1 cellular context compared by ENCODE assay signal in the genomic region with DNA sequence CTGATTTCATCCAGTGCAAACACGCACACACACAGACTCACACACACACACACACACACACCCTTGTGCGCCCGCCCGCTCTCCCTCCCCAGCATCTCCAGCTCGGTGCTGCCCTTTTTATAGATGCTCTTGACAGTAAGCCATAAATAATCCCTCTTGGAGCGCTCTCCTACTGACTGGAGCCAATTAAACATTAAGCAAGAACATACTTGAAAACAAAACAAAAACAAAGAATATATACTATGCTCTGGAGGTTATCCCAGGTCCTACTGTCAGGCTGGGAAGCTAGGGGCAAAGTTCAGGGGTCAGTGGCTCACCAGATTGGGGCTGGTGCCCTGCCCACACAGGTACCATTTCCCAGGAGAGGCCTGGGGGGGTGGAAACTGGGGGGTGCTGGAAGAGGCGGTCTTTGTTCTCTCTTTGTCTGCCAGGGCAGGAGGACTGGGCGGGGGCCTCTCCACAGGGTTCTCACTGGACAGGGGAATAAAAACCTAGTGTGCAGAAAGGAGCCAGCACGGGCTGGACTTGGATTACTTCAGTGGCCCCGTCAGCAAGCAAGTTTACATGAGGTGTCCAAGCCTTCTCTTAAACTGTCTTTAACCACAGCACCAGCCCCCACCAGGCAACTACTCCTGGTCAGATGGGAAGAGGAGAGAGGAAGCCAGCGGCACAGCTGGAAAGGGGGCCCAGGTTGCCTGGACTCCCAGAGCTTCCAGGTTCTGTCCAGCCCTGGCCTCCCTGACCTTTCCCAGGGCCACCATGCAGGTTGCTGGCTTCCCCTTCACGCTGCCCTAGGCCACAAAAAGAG.
TF ChIP-seq lines count a peak whose summit lies in the region.

No MANE protein-coding gene starts in this region.

TF ChIP-seq in HepG2, 621 proteins besides CTCF, POLR2A, EP300 and RAD21 (continued from another document and continues in another):
- TF ChIP-seq, protein P1, sequence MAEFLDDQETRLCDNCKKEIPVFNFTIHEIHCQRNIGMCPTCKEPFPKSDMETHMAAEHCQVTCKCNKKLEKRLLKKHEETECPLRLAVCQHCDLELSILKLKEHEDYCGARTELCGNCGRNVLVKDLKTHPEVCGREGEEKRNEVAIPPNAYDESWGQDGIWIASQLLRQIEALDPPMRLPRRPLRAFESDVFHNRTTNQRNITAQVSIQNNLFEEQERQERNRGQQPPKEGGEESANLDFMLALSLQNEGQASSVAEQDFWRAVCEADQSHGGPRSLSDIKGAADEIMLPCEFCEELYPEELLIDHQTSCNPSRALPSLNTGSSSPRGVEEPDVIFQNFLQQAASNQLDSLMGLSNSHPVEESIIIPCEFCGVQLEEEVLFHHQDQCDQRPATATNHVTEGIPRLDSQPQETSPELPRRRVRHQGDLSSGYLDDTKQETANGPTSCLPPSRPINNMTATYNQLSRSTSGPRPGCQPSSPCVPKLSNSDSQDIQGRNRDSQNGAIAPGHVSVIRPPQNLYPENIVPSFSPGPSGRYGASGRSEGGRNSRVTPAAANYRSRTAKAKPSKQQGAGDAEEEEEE (CRISPR knock-in tag; IDR thresholded peaks at IDR 0.05; ENCODE audit: borderline replicate concordance): no peak
- TF ChIP-seq YEATS4 (CRISPR knock-in tag; IDR thresholded peaks at IDR 0.05; ENCODE audit: borderline replicate concordance): peak; percentile 65; the same call in 1 of the 2 replicates
- no peak for TF ChIP-seq ZNF841 (CRISPR knock-in tag; IDR thresholded peaks at IDR 0.05; ENCODE audit: borderline replicate concordance)
- TF ChIP-seq, protein P2, sequence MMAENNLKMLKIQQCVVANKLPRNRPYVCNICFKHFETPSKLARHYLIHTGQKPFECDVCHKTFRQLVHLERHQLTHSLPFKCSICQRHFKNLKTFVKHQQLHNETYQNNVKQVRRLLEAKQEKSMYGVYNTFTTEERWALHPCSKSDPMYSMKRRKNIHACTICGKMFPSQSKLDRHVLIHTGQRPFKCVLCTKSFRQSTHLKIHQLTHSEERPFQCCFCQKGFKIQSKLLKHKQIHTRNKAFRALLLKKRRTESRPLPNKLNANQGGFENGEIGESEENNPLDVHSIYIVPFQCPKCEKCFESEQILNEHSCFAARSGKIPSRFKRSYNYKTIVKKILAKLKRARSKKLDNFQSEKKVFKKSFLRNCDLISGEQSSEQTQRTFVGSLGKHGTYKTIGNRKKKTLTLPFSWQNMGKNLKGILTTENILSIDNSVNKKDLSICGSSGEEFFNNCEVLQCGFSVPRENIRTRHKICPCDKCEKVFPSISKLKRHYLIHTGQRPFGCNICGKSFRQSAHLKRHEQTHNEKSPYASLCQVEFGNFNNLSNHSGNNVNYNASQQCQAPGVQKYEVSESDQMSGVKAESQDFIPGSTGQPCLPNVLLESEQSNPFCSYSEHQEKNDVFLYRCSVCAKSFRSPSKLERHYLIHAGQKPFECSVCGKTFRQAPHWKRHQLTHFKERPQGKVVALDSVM (CRISPR knock-in tag; IDR thresholded peaks at IDR 0.05): no peak
- TF ChIP-seq, protein P3, sequence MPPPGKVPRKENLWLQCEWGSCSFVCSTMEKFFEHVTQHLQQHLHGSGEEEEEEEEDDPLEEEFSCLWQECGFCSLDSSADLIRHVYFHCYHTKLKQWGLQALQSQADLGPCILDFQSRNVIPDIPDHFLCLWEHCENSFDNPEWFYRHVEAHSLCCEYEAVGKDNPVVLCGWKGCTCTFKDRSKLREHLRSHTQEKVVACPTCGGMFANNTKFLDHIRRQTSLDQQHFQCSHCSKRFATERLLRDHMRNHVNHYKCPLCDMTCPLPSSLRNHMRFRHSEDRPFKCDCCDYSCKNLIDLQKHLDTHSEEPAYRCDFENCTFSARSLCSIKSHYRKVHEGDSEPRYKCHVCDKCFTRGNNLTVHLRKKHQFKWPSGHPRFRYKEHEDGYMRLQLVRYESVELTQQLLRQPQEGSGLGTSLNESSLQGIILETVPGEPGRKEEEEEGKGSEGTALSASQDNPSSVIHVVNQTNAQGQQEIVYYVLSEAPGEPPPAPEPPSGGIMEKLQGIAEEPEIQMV (CRISPR knock-in tag; IDR thresholded peaks at IDR 0.05; ENCODE audit: low read depth): no peak
- no peak for TF ChIP-seq NPAS2 (CRISPR knock-in tag; IDR thresholded peaks at IDR 0.05; ENCODE audit: borderline replicate concordance)
- TF ChIP-seq ZFP41 (CRISPR knock-in tag; IDR thresholded peaks at IDR 0.05; ENCODE audit: borderline replicate concordance): no peak
- TF ChIP-seq, protein P4, sequence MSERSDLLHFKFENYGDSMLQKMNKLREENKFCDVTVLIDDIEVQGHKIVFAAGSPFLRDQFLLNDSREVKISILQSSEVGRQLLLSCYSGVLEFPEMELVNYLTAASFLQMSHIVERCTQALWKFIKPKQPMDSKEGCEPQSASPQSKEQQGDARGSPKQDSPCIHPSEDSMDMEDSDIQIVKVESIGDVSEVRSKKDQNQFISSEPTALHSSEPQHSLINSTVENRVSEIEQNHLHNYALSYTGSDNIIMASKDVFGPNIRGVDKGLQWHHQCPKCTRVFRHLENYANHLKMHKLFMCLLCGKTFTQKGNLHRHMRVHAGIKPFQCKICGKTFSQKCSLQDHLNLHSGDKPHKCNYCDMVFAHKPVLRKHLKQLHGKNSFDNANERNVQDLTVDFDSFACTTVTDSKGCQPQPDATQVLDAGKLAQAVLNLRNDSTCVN (CRISPR knock-in tag; IDR thresholded peaks at IDR 0.05; ENCODE audit: borderline replicate concordance): no peak
- peak; percentile 87 for TF ChIP-seq SOX13 (IDR thresholded peaks at IDR 0.05)
- peak in 1 of 2 experiments; percentile 85; a peak in 2 of 4 replicates for TF ChIP-seq SOX13 (CRISPR knock-in tag; conservative IDR thresholded peaks at IDR 0.05 in 1 of 2, IDR thresholded peaks at IDR 0.05 in 1 of 2)
- peak; percentile 65 for TF ChIP-seq SAP130 (CRISPR knock-in tag; IDR thresholded peaks at IDR 0.05; ENCODE audit: low read depth)
- TF ChIP-seq TBP (CRISPR knock-in tag; IDR thresholded peaks at IDR 0.05): no peak
- TF ChIP-seq ZNF589 (CRISPR knock-in tag; conservative IDR thresholded peaks at IDR 0.05): no peak
- TF ChIP-seq, protein P5, sequence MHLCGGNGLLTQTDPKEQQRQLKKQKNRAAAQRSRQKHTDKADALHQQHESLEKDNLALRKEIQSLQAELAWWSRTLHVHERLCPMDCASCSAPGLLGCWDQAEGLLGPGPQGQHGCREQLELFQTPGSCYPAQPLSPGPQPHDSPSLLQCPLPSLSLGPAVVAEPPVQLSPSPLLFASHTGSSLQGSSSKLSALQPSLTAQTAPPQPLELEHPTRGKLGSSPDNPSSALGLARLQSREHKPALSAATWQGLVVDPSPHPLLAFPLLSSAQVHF (CRISPR knock-in tag; IDR thresholded peaks at IDR 0.05): no peak
- no peak; the same call in 1 of the 2 replicates for TF ChIP-seq RBFOX2 (IDR thresholded peaks at IDR 0.05; ENCODE audit: low read depth, low read length)
- peak; percentile 62; the same call in 1 of the 2 replicates for TF ChIP-seq ZNF749 (CRISPR knock-in tag; IDR thresholded peaks at IDR 0.05; ENCODE audit: borderline replicate concordance)
- TF ChIP-seq MAZ (IDR thresholded peaks at IDR 0.05; ENCODE audit: borderline replicate concordance, low read depth, low read length): peak; percentile 34; the same call in 1 of the 2 replicates
- TF ChIP-seq MAZ (CRISPR knock-in tag; IDR thresholded peaks at IDR 0.05; ENCODE audit: low read depth): peak; percentile 51; the same call in 1 of the 2 replicates
- no peak for TF ChIP-seq SRY (CRISPR knock-in tag; IDR thresholded peaks at IDR 0.05)
- no peak for TF ChIP-seq ZNF672 (CRISPR knock-in tag; IDR thresholded peaks at IDR 0.05)
- TF ChIP-seq KLF11 (CRISPR knock-in tag; IDR thresholded peaks at IDR 0.05): no peak
- TF ChIP-seq, protein P6, sequence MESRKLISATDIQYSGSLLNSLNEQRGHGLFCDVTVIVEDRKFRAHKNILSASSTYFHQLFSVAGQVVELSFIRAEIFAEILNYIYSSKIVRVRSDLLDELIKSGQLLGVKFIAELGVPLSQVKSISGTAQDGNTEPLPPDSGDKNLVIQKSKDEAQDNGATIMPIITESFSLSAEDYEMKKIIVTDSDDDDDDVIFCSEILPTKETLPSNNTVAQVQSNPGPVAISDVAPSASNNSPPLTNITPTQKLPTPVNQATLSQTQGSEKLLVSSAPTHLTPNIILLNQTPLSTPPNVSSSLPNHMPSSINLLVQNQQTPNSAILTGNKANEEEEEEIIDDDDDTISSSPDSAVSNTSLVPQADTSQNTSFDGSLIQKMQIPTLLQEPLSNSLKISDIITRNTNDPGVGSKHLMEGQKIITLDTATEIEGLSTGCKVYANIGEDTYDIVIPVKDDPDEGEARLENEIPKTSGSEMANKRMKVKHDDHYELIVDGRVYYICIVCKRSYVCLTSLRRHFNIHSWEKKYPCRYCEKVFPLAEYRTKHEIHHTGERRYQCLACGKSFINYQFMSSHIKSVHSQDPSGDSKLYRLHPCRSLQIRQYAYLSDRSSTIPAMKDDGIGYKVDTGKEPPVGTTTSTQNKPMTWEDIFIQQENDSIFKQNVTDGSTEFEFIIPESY (CRISPR knock-in tag; IDR thresholded peaks at IDR 0.05): no peak
- TF ChIP-seq CEBPB (IDR thresholded peaks at IDR 0.05; ENCODE audit: borderline replicate concordance, low read depth, low read length): no peak
- no peak; the same call in 1 of the 2 replicates for TF ChIP-seq POGZ (CRISPR knock-in tag; IDR thresholded peaks at IDR 0.05)
- no peak for TF ChIP-seq PHF5A (CRISPR knock-in tag; IDR thresholded peaks at IDR 0.05; ENCODE audit: low read depth, unreplicated experiment)
- TF ChIP-seq PCBP2 (optimal IDR thresholded peaks at IDR 0.05; ENCODE audit: low read depth, low read length, poor library complexity, severe bottlenecking): no peak
- no peak for TF ChIP-seq NR1H2 (CRISPR knock-in tag; IDR thresholded peaks at IDR 0.05; ENCODE audit: borderline replicate concordance, low read depth)
- TF ChIP-seq SIN3B (IDR thresholded peaks at IDR 0.05; ENCODE audit: low read length): no peak
- TF ChIP-seq, protein P7, sequence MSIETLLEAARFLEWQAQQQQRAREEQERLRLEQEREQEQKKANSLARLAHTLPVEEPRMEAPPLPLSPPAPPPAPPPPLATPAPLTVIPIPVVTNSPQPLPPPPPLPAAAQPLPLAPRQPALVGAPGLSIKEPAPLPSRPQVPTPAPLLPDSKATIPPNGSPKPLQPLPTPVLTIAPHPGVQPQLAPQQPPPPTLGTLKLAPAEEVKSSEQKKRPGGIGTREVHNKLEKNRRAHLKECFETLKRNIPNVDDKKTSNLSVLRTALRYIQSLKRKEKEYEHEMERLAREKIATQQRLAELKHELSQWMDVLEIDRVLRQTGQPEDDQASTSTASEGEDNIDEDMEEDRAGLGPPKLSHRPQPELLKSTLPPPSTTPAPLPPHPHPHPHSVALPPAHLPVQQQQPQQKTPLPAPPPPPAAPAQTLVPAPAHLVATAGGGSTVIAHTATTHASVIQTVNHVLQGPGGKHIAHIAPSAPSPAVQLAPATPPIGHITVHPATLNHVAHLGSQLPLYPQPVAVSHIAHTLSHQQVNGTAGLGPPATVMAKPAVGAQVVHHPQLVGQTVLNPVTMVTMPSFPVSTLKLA (IDR thresholded peaks at IDR 0.05): no peak
- no peak for TF ChIP-seq ZNF136 (CRISPR knock-in tag; IDR thresholded peaks at IDR 0.05; ENCODE audit: low read depth)
- no peak for TF ChIP-seq IKZF4 (CRISPR knock-in tag; IDR thresholded peaks at IDR 0.05; ENCODE audit: borderline replicate concordance, low read depth, not compliant biosample characterization)
- TF ChIP-seq SRF (IDR thresholded peaks at IDR 0.05; ENCODE audit: low read depth, low read length): no peak
- no peak for TF ChIP-seq ZNF441 (CRISPR knock-in tag; IDR thresholded peaks at IDR 0.05; ENCODE audit: borderline replicate concordance)
- no peak for TF ChIP-seq ZFP62 (CRISPR knock-in tag; IDR thresholded peaks at IDR 0.05)
- TF ChIP-seq, protein P8, sequence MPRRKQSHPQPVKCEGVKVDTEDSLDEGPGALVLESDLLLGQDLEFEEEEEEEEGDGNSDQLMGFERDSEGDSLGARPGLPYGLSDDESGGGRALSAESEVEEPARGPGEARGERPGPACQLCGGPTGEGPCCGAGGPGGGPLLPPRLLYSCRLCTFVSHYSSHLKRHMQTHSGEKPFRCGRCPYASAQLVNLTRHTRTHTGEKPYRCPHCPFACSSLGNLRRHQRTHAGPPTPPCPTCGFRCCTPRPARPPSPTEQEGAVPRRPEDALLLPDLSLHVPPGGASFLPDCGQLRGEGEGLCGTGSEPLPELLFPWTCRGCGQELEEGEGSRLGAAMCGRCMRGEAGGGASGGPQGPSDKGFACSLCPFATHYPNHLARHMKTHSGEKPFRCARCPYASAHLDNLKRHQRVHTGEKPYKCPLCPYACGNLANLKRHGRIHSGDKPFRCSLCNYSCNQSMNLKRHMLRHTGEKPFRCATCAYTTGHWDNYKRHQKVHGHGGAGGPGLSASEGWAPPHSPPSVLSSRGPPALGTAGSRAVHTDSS (CRISPR knock-in tag; conservative IDR thresholded peaks at IDR 0.05): no peak
- no peak for TF ChIP-seq TSC22D2 (CRISPR knock-in tag; IDR thresholded peaks at IDR 0.05; ENCODE audit: borderline replicate concordance)
- peak; percentile 96 for TF ChIP-seq NR2C2 (CRISPR knock-in tag; IDR thresholded peaks at IDR 0.05; ENCODE audit: borderline replicate concordance)
- TF ChIP-seq, protein P9, sequence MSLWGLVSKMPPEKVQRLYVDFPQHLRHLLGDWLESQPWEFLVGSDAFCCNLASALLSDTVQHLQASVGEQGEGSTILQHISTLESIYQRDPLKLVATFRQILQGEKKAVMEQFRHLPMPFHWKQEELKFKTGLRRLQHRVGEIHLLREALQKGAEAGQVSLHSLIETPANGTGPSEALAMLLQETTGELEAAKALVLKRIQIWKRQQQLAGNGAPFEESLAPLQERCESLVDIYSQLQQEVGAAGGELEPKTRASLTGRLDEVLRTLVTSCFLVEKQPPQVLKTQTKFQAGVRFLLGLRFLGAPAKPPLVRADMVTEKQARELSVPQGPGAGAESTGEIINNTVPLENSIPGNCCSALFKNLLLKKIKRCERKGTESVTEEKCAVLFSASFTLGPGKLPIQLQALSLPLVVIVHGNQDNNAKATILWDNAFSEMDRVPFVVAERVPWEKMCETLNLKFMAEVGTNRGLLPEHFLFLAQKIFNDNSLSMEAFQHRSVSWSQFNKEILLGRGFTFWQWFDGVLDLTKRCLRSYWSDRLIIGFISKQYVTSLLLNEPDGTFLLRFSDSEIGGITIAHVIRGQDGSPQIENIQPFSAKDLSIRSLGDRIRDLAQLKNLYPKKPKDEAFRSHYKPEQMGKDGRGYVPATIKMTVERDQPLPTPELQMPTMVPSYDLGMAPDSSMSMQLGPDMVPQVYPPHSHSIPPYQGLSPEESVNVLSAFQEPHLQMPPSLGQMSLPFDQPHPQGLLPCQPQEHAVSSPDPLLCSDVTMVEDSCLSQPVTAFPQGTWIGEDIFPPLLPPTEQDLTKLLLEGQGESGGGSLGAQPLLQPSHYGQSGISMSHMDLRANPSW (CRISPR knock-in tag; IDR thresholded peaks at IDR 0.05; ENCODE audit: borderline replicate concordance): no peak; the same call in 1 of the 2 replicates
- TF ChIP-seq MEF2D (CRISPR knock-in tag; IDR thresholded peaks at IDR 0.05): peak; percentile 97
- peak; percentile 86 for TF ChIP-seq SALL1 (CRISPR knock-in tag; IDR thresholded peaks at IDR 0.05)
- no peak for TF ChIP-seq SMAD9 (CRISPR knock-in tag; IDR thresholded peaks at IDR 0.05)
- no peak for TF ChIP-seq STAT5B (CRISPR knock-in tag; IDR thresholded peaks at IDR 0.05)
- peak; percentile 82 for TF ChIP-seq HNF4G (IDR thresholded peaks at IDR 0.05; ENCODE audit: borderline replicate concordance, low read depth, low read length)
- peak; percentile 90 for TF ChIP-seq HNF4G (CRISPR knock-in tag; IDR thresholded peaks at IDR 0.05; ENCODE audit: borderline replicate concordance, low read depth)
